ENCODE assay signal across 9 cellular contexts in genomic region chr21:31293986-31294385, GRCh38. TPM values are rescaled to one million over a fixed set of nuclear protein-coding genes. Genes with fewer than 3 reads are reported as not detected.
DNase-seq lines count a peak whose midpoint lies in the region; ATAC-seq, FAIRE-seq and TF ChIP-seq lines count a peak whose summit lies in the region.
"Had no signal": no experiment of that assay in that cellular context is flagged by ENCODE, and none has a peak within 500 bp of the region (broad histone marks: within the 10 kb centered on the region; RNA-seq: fewer than 3 reads in every experiment).

No MANE protein-coding gene starts in this region.

- H3K27ac Mint-ChIP-seq in naive thymus-derived CD8-positive, alpha-beta T cell, result peak overlapping the region in 1 of 10 donors; percentile 7

- peaks cover 0 to 3% (median 0%) of the 10 kb centered on the region in 3 donors for H3K36me3 Mint-ChIP-seq in naive thymus-derived CD8-positive, alpha-beta T cell

- no peak overlapping the region for H3K9ac ChIP-seq in keratinocyte (ENCODE audit: control insufficient read depth, extremely low read depth, insufficient read depth, low read length)

- peak overlapping the region; percentile 74 for H3K27ac ChIP-seq in keratinocyte (ENCODE audit: control insufficient read depth, insufficient read depth, low read length)
- H3K27ac ChIP-seq: 22Rv1 had no signal

- TF ChIP-seq CTCF in keratinocyte (optimal IDR thresholded peaks at IDR 0.05 in 1 of 3, IDR thresholded peaks at IDR 0.05 in 1 of 3, conservative IDR thresholded peaks at IDR 0.05 in 1 of 3; ENCODE audit: extremely low read depth in 1 of 3, insufficient read depth in 2 of 3, low read length in 3 of 3), result no peak

- H2AFZ ChIP-seq in keratinocyte (ENCODE audit: control insufficient read depth, low read length), result peak overlapping the region; percentile 67

- peaks cover 24% of the 10 kb centered on the region for H3K4me1 ChIP-seq in keratinocyte (ENCODE audit: control insufficient read depth, extremely low read depth, insufficient read depth, low read length)

- H3K4me2 ChIP-seq in keratinocyte (ENCODE audit: control insufficient read depth, extremely low read depth, insufficient read depth, low read depth, low read length), result peak overlapping the region; percentile 71

- H3K36me3 ChIP-seq in keratinocyte (ENCODE audit: control insufficient read depth in 2 of 2, extremely low read depth in 1 of 2, insufficient read depth in 2 of 2, low read length in 2 of 2), result no peaks in the 10 kb centered on the region

- no peak overlapping the region for H3K4me3 ChIP-seq in keratinocyte (ENCODE audit: control insufficient read depth in 2 of 3, extremely low read depth in 1 of 3, insufficient read depth in 2 of 3, low read depth in 1 of 3, low read length in 3 of 3)

- H3K79me2 ChIP-seq in keratinocyte (ENCODE audit: control insufficient read depth, insufficient read depth, low read length), result no peaks in the 10 kb centered on the region

- dilution Hi-C loops in keratinocyte (cut with MboI; ENCODE audit: extremely low pct_ligation_motif_present, low sequenced_read_pairs), result no loop called here

- H3K9me3 ChIP-seq in keratinocyte (ENCODE audit: control insufficient read depth, low read depth, low read length), result no peaks in the 10 kb centered on the region

- H3K9me1 ChIP-seq in keratinocyte (ENCODE audit: control insufficient read depth, extremely low read depth, insufficient read depth, low read length), result no peaks in the 10 kb centered on the region

- no peaks in the 10 kb centered on the region for H3K27me3 ChIP-seq in keratinocyte (ENCODE audit: control insufficient read depth, extremely low read depth, insufficient read depth, low read length)

- no peaks in the 10 kb centered on the region for H3K9me3 Mint-ChIP-seq in naive thymus-derived CD8-positive, alpha-beta T cell

- POLR2A ChIA-PET in naive thymus-derived CD8-positive, alpha-beta T cell (lab: Charles Lee), result no interaction called here

- ATAC-seq in naive thymus-derived CD8-positive, alpha-beta T cell, result no peak

- no peaks in the 10 kb centered on the region for H3K27me3 Mint-ChIP-seq in naive thymus-derived CD8-positive, alpha-beta T cell

- peaks cover 0 to 4% (median 2%) of the 10 kb centered on the region in 4 donors for H3K4me1 Mint-ChIP-seq in naive thymus-derived CD8-positive, alpha-beta T cell

- FAIRE-seq in keratinocyte (lab: Jason Lieb, UNC), result peak; percentile 100

- no peaks in the 10 kb centered on the region for H4K20me1 ChIP-seq in keratinocyte (ENCODE audit: control insufficient read depth, extremely low read depth, insufficient read depth, low read length)

- peak; percentile 2 for DNase-seq in NK-92 treated with Interleukin-12 subunit alpha and Interleukin-12 subunit beta, amount 100 ng/mL, for 24 hours (lab: John Stamatoyannopoulos, UW)
- no peak for DNase-seq in NK-92 (lab: John Stamatoyannopoulos, UW; ENCODE audit: unreplicated experiment)
- DNase-seq in activated T-cell treated with anti-CD3 and anti-CD28 coated beads, Interleukin-2, amount 50 U/mL, for 48 hours, result peak; percentile 64 to 70
- no peak for DNase-seq in keratinocyte (ENCODE audit: low read depth, low spot score)
- DNase-seq in stimulated activated CD8-positive, alpha-beta memory T cell treated with anti-CD3 and anti-CD28 coated beads, Interleukin-4, amount 100 ng/mL, for 48 hours, result peak; percentile 69
- DNase-seq in naive thymus-derived CD8-positive, alpha-beta T cell, result no peak
- DNase-seq in glomerular visceral epithelial cell (ENCODE audit: extremely low spot score), result no peak
- no peak for DNase-seq in NCI-H446 (lab: John Stamatoyannopoulos, UW)

- no peak overlapping the region for H3K4me3 Mint-ChIP-seq in naive thymus-derived CD8-positive, alpha-beta T cell

RNA-seq across cellular contexts. Expression of gene TIAM1, which starts 50.1 kb away (rescaled TPM):
- polyA plus RNA-seq in keratinocyte, result 8.3 to 10.7 TPM (median 9.4 TPM) in 3 replicates
- polyA plus RNA-seq in keratinocyte (2011; ENCODE audit: low read depth), result 21.2 TPM
- 7.6 and 7.7 TPM in 2 replicates for polyA plus RNA-seq in keratinocyte (2011; cell fraction: cytosol; rRNA removed)
- polyA plus RNA-seq in keratinocyte (2011; cell fraction: nucleus; rRNA removed), result 16.5 and 18.7 TPM in 2 replicates
- 10.2 and 28.6 TPM in 2 replicates for polyA plus RNA-seq in keratinocyte (2012; ENCODE audit: low replicate concordance)
- polyA minus RNA-seq in keratinocyte, result 36.9 to 62.9 TPM (median 48.1 TPM) in 3 replicates
- polyA minus RNA-seq in keratinocyte (2011; cell fraction: cytosol; rRNA and poly(A)+ RNA removed), result 24.0 TPM
- polyA minus RNA-seq in keratinocyte (2011; cell fraction: nucleus; rRNA and poly(A)+ RNA removed), result 30.3 and 50.9 TPM in 2 replicates
- 1 to 10 TPM; 9.4 to 9.8 TPM for total RNA-seq in naive thymus-derived CD8-positive, alpha-beta T cell
- 1 to 10 TPM; 2.7 to 4.0 (median 3.4) TPM for polyA plus RNA-seq in naive thymus-derived CD8-positive, alpha-beta T cell

Comparison
In these comparisons a context has a peak if more than half of its experiments do, and no peak if none do; other contexts are left out.
1. DNase-seq: peak in NK-92 treated with Interleukin-12 subunit alpha and Interleukin-12 subunit beta, amount 100 ng/mL, for 24 hours (single experiment), activated T-cell treated with anti-CD3 and anti-CD28 coated beads, Interleukin-2, amount 50 U/mL, for 48 hours (2 of 2) and stimulated activated CD8-positive, alpha-beta memory T cell treated with anti-CD3 and anti-CD28 coated beads, Interleukin-4, amount 100 ng/mL, for 48 hours (single experiment); none in NK-92 (single experiment), keratinocyte (single experiment), naive thymus-derived CD8-positive, alpha-beta T cell (0 of 10), glomerular visceral epithelial cell (single experiment) and NCI-H446 (0 of 2).